In genomic region chr6:43263314-43264178, GRCh38 we compare ENCODE assay signal across 9 cellular contexts. TPM values are rescaled to one million over a fixed set of nuclear protein-coding genes. Genes with fewer than 3 reads are reported as not detected.
DNase-seq lines count a peak whose midpoint lies in the region; ATAC-seq and TF ChIP-seq lines count a peak whose summit lies in the region.
"Had no signal": no experiment of that assay in that cellular context is flagged by ENCODE, and none has a peak within 500 bp of the region (broad histone marks: within the 10 kb centered on the region; RNA-seq: fewer than 3 reads in every experiment).

No MANE protein-coding gene starts in this region.

- H3K27me3 Mint-ChIP-seq in GM23338 (ENCODE audit: insufficient read depth, low read depth, poor library complexity), result peaks cover 26% of the 10 kb centered on the region

- H2AFZ ChIP-seq in GM23338, result 0 out of 2 replicates have a peak overlapping the region, but pooled peaks have one; percentile 28

- H3K4me2 ChIP-seq in GM23338, result no peak overlapping the region

- no peak overlapping the region for H3K27ac ChIP-seq in GM23338 (ENCODE audit: low read depth)

- no peaks in the 10 kb centered on the region for H4K20me1 ChIP-seq in GM23338 (replicated peaks; ENCODE audit: insufficient read depth)

- DNase-seq in DMS53 (lab: John Stamatoyannopoulos, UW) (peak; percentile 91), GM23338 (ENCODE audit: low spot score) (peak; percentile 91), NCI-H1694 (lab: John Stamatoyannopoulos, UW) (peak; percentile 41), cardiac fibroblast (ENCODE audit: low read depth in 2 of 2) (peak; percentile 78 to 79), left colon (peak; percentile 75 to 86), cerebellum (ENCODE audit: low spot score) (no peak)
- DNase-seq in activated CD4-positive, CD25-positive, alpha-beta regulatory T cell treated with anti-CD3 and anti-CD28 coated beads, Interleukin-2, amount 50 U/mL, for 72 hours, result peak; percentile 71
- peak; percentile 49 to 64 (median 53) for DNase-seq in stimulated activated CD4-positive, alpha-beta T cell treated with anti-CD3 and anti-CD28 coated beads, TNF-alpha, amount 100 ng/mL, for 1 hour (ENCODE audit: low read depth in 3 of 3, low spot score in 1 of 3)

- no peaks in the 10 kb centered on the region for H3K36me3 ChIP-seq in GM23338 (ENCODE audit: insufficient read depth)

- TF ChIP-seq CTCF in GM23338 (conservative IDR thresholded peaks at IDR 0.05; ENCODE audit: low read depth in 2 of 2), result peak; percentile 72 to 98
- peak; percentile 89 for TF ChIP-seq CTCF in cardiac fibroblast (IDR thresholded peaks at IDR 0.05; ENCODE audit: low read depth, low read length)

- intact Hi-C loops in left colon (cut with DNase I, micrococcal nuclease), result loop anchor here (2.0 to 10.0 kb wide), 3 partner anchors 71 to 241 kb away; no protein-coding TSS in a partner anchor

- peaks cover 11% of the 10 kb centered on the region for H3K4me1 ChIP-seq in GM23338 (ENCODE audit: insufficient read depth)

- H3K9me3 Mint-ChIP-seq in GM23338, result no peaks in the 10 kb centered on the region; the same call in 2 of the 3 replicates

- no peak overlapping the region for H3K27ac Mint-ChIP-seq in GM23338

- H3K4me3 ChIP-seq in GM23338, result no peak overlapping the region
- no peak overlapping the region for H3K4me3 ChIP-seq in cardiac fibroblast (replicated peaks in 1 of 2; ENCODE audit: low read depth in 2 of 2, low read length in 2 of 2)

- no peaks in the 10 kb centered on the region for H3K9me2 ChIP-seq in GM23338 (ENCODE audit: insufficient read depth)

- H3F3A ChIP-seq in GM23338 (replicated peaks; ENCODE audit: low read depth), result no peaks in the 10 kb centered on the region

- H3K4me3 Mint-ChIP-seq in GM23338, result no peak overlapping the region

- peaks cover 18% of the 10 kb centered on the region for H3K4me1 Mint-ChIP-seq in GM23338

- ATAC-seq in GM23338 (peak; percentile 92), left colon (peak; percentile 80)

- H3K36me3 Mint-ChIP-seq in GM23338 (ENCODE audit: low read depth), result no peaks in the 10 kb centered on the region

- peaks cover 9% of the 10 kb centered on the region for H3K27me3 ChIP-seq in GM23338 (ENCODE audit: insufficient read depth)

- H3K79me2 ChIP-seq in GM23338 (replicated peaks; ENCODE audit: insufficient read depth), result no peaks in the 10 kb centered on the region

TF ChIP-seq in GM23338, 12 proteins besides CTCF, POLR2A, EP300 and RAD21 (continues in another document):
- TF ChIP-seq ETS1 (IDR thresholded peaks at IDR 0.05) (no peak), ZNF331 (CRISPR knock-in tag; IDR thresholded peaks at IDR 0.05; ENCODE audit: low read depth) (no peak), ZNF114 (CRISPR knock-in tag; IDR thresholded peaks at IDR 0.05) (no peak), EZH2phosphoT487 (IDR thresholded peaks at IDR 0.05; ENCODE audit: unreplicated experiment) (no peak), ZNF462 (CRISPR knock-in tag; IDR thresholded peaks at IDR 0.05) (no peak), POLR2AphosphoS5 (IDR thresholded peaks at IDR 0.05; ENCODE audit: low read depth) (no peak), JUNB (IDR thresholded peaks at IDR 0.05; ENCODE audit: unreplicated experiment) (no peak), CREB1 (CRISPR knock-in tag; IDR thresholded peaks at IDR 0.05; ENCODE audit: low read depth) (no peak)

RNA-seq across cellular contexts. Expression of gene TTBK1, which starts 20.3 kb away (rescaled TPM):
- total RNA-seq in GM23338 (2014; rRNA removed; shearing (Covaris generic)), result 1.1 and 1.2 TPM in 2 replicates
- polyA plus RNA-seq in GM23338 (2016; fragmentation: Nextera tagmentation; extraction: Ambion mirVana), result 0.14 and 0.29 TPM in 2 replicates
- under 1 TPM; 0.18 to 0.53 TPM for total RNA-seq in left colon
- 13.2 TPM for total RNA-seq in cerebellum

RNA-seq across cellular contexts. Expression of gene DNPH1, which starts 34.3 kb away (rescaled TPM):
- total RNA-seq in GM23338 (2014; rRNA removed; shearing (Covaris generic)), result 18.0 and 29.2 TPM in 2 replicates
- 43.4 and 50.0 TPM in 2 replicates for polyA plus RNA-seq in GM23338 (2016; fragmentation: Nextera tagmentation; extraction: Ambion mirVana)
- total RNA-seq in left colon (10 to 100 TPM; 65.7 to 67.3 TPM), cerebellum (11.8 TPM)

RNA-seq across cellular contexts. Expression of gene SLC22A7, which starts 34.5 kb away (rescaled TPM):
- not detected in 2 replicates for total RNA-seq in GM23338 (2014; rRNA removed; shearing (Covaris generic))
- 0.14 and 0.31 TPM in 2 replicates for polyA plus RNA-seq in GM23338 (2016; fragmentation: Nextera tagmentation; extraction: Ambion mirVana)
- total RNA-seq in left colon, result not detected
- 0.36 TPM for total RNA-seq in cerebellum
- polyA plus RNA-seq: adipose tissue had no signal

RNA-seq across cellular contexts. Expression of gene CRIP3, which starts 45.1 kb away (rescaled TPM):
- 18.8 and 22.0 TPM in 2 replicates for total RNA-seq in GM23338 (2014; rRNA removed; shearing (Covaris generic))
- 36.0 and 39.9 TPM in 2 replicates for polyA plus RNA-seq in GM23338 (2016; fragmentation: Nextera tagmentation; extraction: Ambion mirVana)
- total RNA-seq in left colon, result 1 to 10 TPM; 1.4 TPM
- 5.8 TPM for total RNA-seq in cerebellum
